17 cellular contexts compared by ENCODE assay signal in genomic region chr20:58374027-58374850, GRCh38. TPM values are rescaled to one million over a fixed set of nuclear protein-coding genes. Genes with fewer than 3 reads are reported as not detected.
DNase-seq lines count a peak whose midpoint lies in the region; ATAC-seq and TF ChIP-seq lines count a peak whose summit lies in the region.
"Had no signal": no experiment of that assay in that cellular context is flagged by ENCODE, and none has a peak within 500 bp of the region (broad histone marks: within the 10 kb centered on the region; RNA-seq: fewer than 3 reads in every experiment).

No MANE protein-coding gene starts in this region.

- H3K79me2 ChIP-seq in H9 (ENCODE audit: insufficient read depth, low read length), result no peaks in the 10 kb centered on the region

- no peak overlapping the region for H3T11ph ChIP-seq in H9 (ENCODE audit: low read length)

- H4K91ac ChIP-seq in H9 (ENCODE audit: insufficient read length, low read depth, low read length), result no peak overlapping the region

- H3K36me3 Mint-ChIP-seq in H9 (ENCODE audit: insufficient read depth in 1 of 3, low read depth in 3 of 3) (peaks cover 0 to 4% (median 0%) of the 10 kb centered on the region in 3 experiments; a peak in 1 of 7 replicates), glutamatergic neuron (ENCODE audit: unreplicated experiment) (peaks cover 4% of the 10 kb centered on the region), neural crest cell (ENCODE audit: low read depth) (no peaks in the 10 kb centered on the region), T-cell (no peaks in the 10 kb centered on the region)
- H3K36me3 Mint-ChIP-seq: memory B cell; stimulated activated memory B cell treated with anti-CD40 and anti-IgM and Interleukin-4, amounts not matched to agents 10 μg/mL and 1 μg/mL and 100 μg/mL, for 72 hours had no signal

- H3K4me1 Mint-ChIP-seq in H9, result peaks cover 37 to 58% of the 10 kb centered on the region in 2 experiments
- H3K4me1 Mint-ChIP-seq in glutamatergic neuron (ENCODE audit: low read depth, unreplicated experiment), result peaks cover 16% of the 10 kb centered on the region
- H3K4me1 Mint-ChIP-seq in neural crest cell, result peaks cover 38% of the 10 kb centered on the region
- no peaks in the 10 kb centered on the region for H3K4me1 Mint-ChIP-seq in T-cell

- POLR2A ChIA-PET in T-cell (lab: Charles Lee), result no interaction called here

- H3K4me2 ChIP-seq in H9 (ENCODE audit: insufficient read depth, insufficient read length, low read length), result peak overlapping the region; percentile 86

- WGBS in H9 (ENCODE audit: extremely low coverage, insufficient read length, low lambda C conversion rate), result no CpG with 5 or more reads among the region's 19 CpGs

- peak overlapping the region; percentile 75 for H2BK120ac ChIP-seq in H9 (ENCODE audit: low read depth, low read length, poor library complexity, severe bottlenecking)

- H4K20me1 ChIP-seq in H9 (ENCODE audit: control insufficient read depth, insufficient read depth, insufficient read length), result no peaks in the 10 kb centered on the region

- H2BK20ac ChIP-seq in H9 (ENCODE audit: low read depth, low read length, poor library complexity, severe bottlenecking), result no peak overlapping the region

- peak overlapping the region; percentile 5; the same call in 1 of the 2 replicates for H3K4ac ChIP-seq in H9 (ENCODE audit: low read depth, low read length)

- no peaks in the 10 kb centered on the region for H3K27me3 ChIP-seq in H9 (ENCODE audit: insufficient read depth, low read length)
- H3K27me3 ChIP-seq: brain microvascular endothelial cell had no signal

- DNase-seq in H9 (peak; percentile 57), UCSD-AML1 (lab: John Stamatoyannopoulos, UW; ENCODE audit: unreplicated experiment) (peak; percentile 51), glutamatergic neuron (no peak), neural crest cell (ENCODE audit: low read depth, low spot score) (no peak), T-cell (no peak), NCI-H1417 treated with DMSO at 0.1 percent for 48 hours (lab: John Stamatoyannopoulos, UW) (no peak), SKM-1 (lab: John Stamatoyannopoulos, UW; ENCODE audit: unreplicated experiment) (no peak)
- DNase-seq: activated naive CD4-positive, alpha-beta T cell treated with Interleukin-2 at 50 U/mL for 16 hours; brain microvascular endothelial cell; hypothalamus; MV-4-11; NCI-H82; occipital lobe; Right ventricle myocardium superior had no signal

- peaks cover 8% of the 10 kb centered on the region; the same call in 1 of the 2 replicates for H3K4me1 ChIP-seq in H9 (ENCODE audit: insufficient read depth, low read length)

- H3K4me3 Mint-ChIP-seq in H9 (peak overlapping the region in 1 of 2 experiments; percentile 11; a peak in 3 of 5 replicates), glutamatergic neuron (ENCODE audit: unreplicated experiment) (peak overlapping the region; percentile 11), neural crest cell (no peak overlapping the region), T-cell (no peak overlapping the region)
- H3K4me3 Mint-ChIP-seq: memory B cell; stimulated activated memory B cell treated with anti-CD40 and anti-IgM and Interleukin-4, amounts not matched to agents 10 μg/mL and 1 μg/mL and 100 μg/mL, for 72 hours had no signal

- H4K8ac ChIP-seq in H9 (replicated peaks; ENCODE audit: insufficient read length, low read depth, low read length), result peak overlapping the region; percentile 40

- H4K5ac ChIP-seq in H9 (ENCODE audit: insufficient read length, low read depth, low read length), result peak overlapping the region; percentile 94

- peaks cover 6% of the 10 kb centered on the region for H3K23me2 ChIP-seq in H9 (ENCODE audit: insufficient read length, low read depth, low read length, poor library complexity, severe bottlenecking)

- no peak overlapping the region for H2AFZ ChIP-seq in H9 (ENCODE audit: low read length)

- ATAC-seq in T-cell (replicated peaks in 1 of 4) (no peak), GM19455 (IDR thresholded peaks at IDR 0.05; ENCODE audit: unreplicated experiment) (no peak)
- ATAC-seq: stimulated activated memory B cell treated with anti-CD40 and anti-IgM and Interleukin-4, amounts not matched to agents 10 μg/mL and 1 μg/mL and 100 μg/mL, for 72 hours had no signal

- no peak overlapping the region for H2AK5ac ChIP-seq in H9 (ENCODE audit: insufficient read length, low read length)

- H3K56ac ChIP-seq in H9 (ENCODE audit: insufficient read length, low read depth, low read length), result no peak overlapping the region

- H3K18ac ChIP-seq in H9 (ENCODE audit: insufficient read length, low read depth, low read length), result peak overlapping the region; percentile 89

- TF ChIP-seq CTCF in H9 (conservative IDR thresholded peaks at IDR 0.05) (no peak), glutamatergic neuron (IDR thresholded peaks at IDR 0.05; ENCODE audit: partially characterized antibody, unreplicated experiment) (no peak), neural crest cell (conservative IDR thresholded peaks at IDR 0.05) (no peak)

- CTCF ChIA-PET in T-cell (lab: Charles Lee), result interaction anchor here in 1 of 2 donors (0.6 kb wide), 1 partner anchor 15 kb away, joined by 5 read pairs; no protein-coding TSS in a partner anchor

- peak overlapping the region; percentile 90; the same call in 1 of the 2 replicates for H3K14ac ChIP-seq in H9 (ENCODE audit: insufficient read depth, low read length)

- H2BK5ac ChIP-seq in H9 (ENCODE audit: insufficient read length, low read length), result no peak overlapping the region

- H3K9me3 ChIP-seq in H9 (ENCODE audit: control insufficient read depth, low read depth, low read length), result no peaks in the 10 kb centered on the region

- no peak overlapping the region for H3K9ac ChIP-seq in H9 (ENCODE audit: extremely low read depth, insufficient read length, low read length)

- peak overlapping the region; percentile 78 for H2BK12ac ChIP-seq in H9 (ENCODE audit: insufficient read length, low read depth, low read length)

- H3K27me3 Mint-ChIP-seq in H9 (ENCODE audit: low read depth) (no peaks in the 10 kb centered on the region), glutamatergic neuron (ENCODE audit: unreplicated experiment) (peaks cover 5% of the 10 kb centered on the region), neural crest cell (ENCODE audit: low read depth) (peaks cover 7% of the 10 kb centered on the region), T-cell (peaks cover 17 to 22% of the 10 kb centered on the region in 2 donors)

- no peak overlapping the region for H2BK15ac ChIP-seq in H9 (ENCODE audit: low read depth, low read length)

- no peaks in the 10 kb centered on the region for H3K79me1 ChIP-seq in H9 (ENCODE audit: insufficient read depth, low read depth, low read length, poor library complexity, severe bottlenecking)

- H3K27ac ChIP-seq in H9 (ENCODE audit: insufficient read length, low read depth, low read length), result peak overlapping the region; percentile 48
- H3K27ac ChIP-seq: brain microvascular endothelial cell had no signal

- no peak overlapping the region for H3K23ac ChIP-seq in H9 (ENCODE audit: insufficient read length, low read depth, low read length)

- H3K27ac Mint-ChIP-seq in H9, result peak overlapping the region; percentile 71 to 96 (median 89)
- H3K27ac Mint-ChIP-seq in glutamatergic neuron (ENCODE audit: unreplicated experiment), result no peak overlapping the region
- H3K27ac Mint-ChIP-seq in neural crest cell (ENCODE audit: unreplicated experiment), result peak overlapping the region; percentile 90
- no peak overlapping the region for H3K27ac Mint-ChIP-seq in T-cell
- H3K27ac Mint-ChIP-seq: memory B cell; stimulated activated memory B cell treated with anti-CD40 and anti-IgM and Interleukin-4, amounts not matched to agents 10 μg/mL and 1 μg/mL and 100 μg/mL, for 72 hours had no signal

- peaks cover 0 to 4% of the 10 kb centered on the region in 2 experiments; a peak in 2 of 5 replicates for H3K9me3 Mint-ChIP-seq in H9
- H3K9me3 Mint-ChIP-seq in glutamatergic neuron (ENCODE audit: unreplicated experiment), result no peaks in the 10 kb centered on the region
- H3K9me3 Mint-ChIP-seq in neural crest cell, result no peaks in the 10 kb centered on the region
- H3K9me3 Mint-ChIP-seq in T-cell, result no peaks in the 10 kb centered on the region
- H3K9me3 Mint-ChIP-seq: memory B cell; stimulated activated memory B cell treated with anti-CD40 and anti-IgM and Interleukin-4, amounts not matched to agents 10 μg/mL and 1 μg/mL and 100 μg/mL, for 72 hours had no signal

RNA-seq across cellular contexts. Expression of gene VAPB, which starts 14.8 kb away (rescaled TPM):
- total RNA-seq in H9 (2021), result 64.7 and 65.1 TPM in 2 replicates
- 60.5 TPM for total RNA-seq in glutamatergic neuron (ENCODE audit: unreplicated experiment)
- total RNA-seq in neural crest cell, result 56.6 and 57.7 TPM in 2 replicates
- total RNA-seq in T-cell, result 10 to 100 TPM; 26.4 to 35.0 (median 30.8) TPM

Comparison
In these comparisons a context has a peak if more than half of its experiments do, and no peak if none do; other contexts are left out.
1. DNase-seq: peak in H9 (single experiment) and UCSD-AML1 (single experiment); none in glutamatergic neuron (single experiment), neural crest cell (single experiment), T-cell (0 of 34), NCI-H1417 treated with DMSO at 0.1 percent for 48 hours (single experiment) and SKM-1 (single experiment).
2. H3K27ac Mint-ChIP-seq: peak in H9 (3 of 3) and neural crest cell (single experiment); none in glutamatergic neuron (single experiment) and T-cell (0 of 2).